Comparison of ENCODE assay signal across 17 cellular contexts in genomic region chr18:13180614-13181375, GRCh38. TPM values are rescaled to one million over a fixed set of nuclear protein-coding genes. Genes with fewer than 3 reads are reported as not detected.
DNase-seq lines count a peak whose midpoint lies in the region; ATAC-seq, FAIRE-seq and TF ChIP-seq lines count a peak whose summit lies in the region.
"Had no signal": no experiment of that assay in that cellular context is flagged by ENCODE, and none has a peak within 500 bp of the region (broad histone marks: within the 10 kb centered on the region; RNA-seq: fewer than 3 reads in every experiment).

No MANE protein-coding gene starts in this region.

- TF ChIP-seq RAD21 in HepG2 (CRISPR knock-in tag; IDR thresholded peaks at IDR 0.05) = no peak

- H3K27me3 Mint-ChIP-seq in H9 (ENCODE audit: low read depth) (peaks cover 5% of the 10 kb centered on the region), chondrocyte (ENCODE audit: low read depth) (peaks cover 2% of the 10 kb centered on the region)

- no peak overlapping the region for H3K56ac ChIP-seq in H9 (ENCODE audit: insufficient read length, low read depth, low read length)

- H3K36me3 ChIP-seq in HepG2 (replicated peaks in 1 of 2; ENCODE audit: control insufficient read depth in 1 of 2, insufficient read depth in 2 of 2, low read length in 2 of 2) (no peaks in the 10 kb centered on the region), thyroid gland (no peaks in the 10 kb centered on the region)

- TF ChIP-seq POLR2A in HepG2 (IDR thresholded peaks at IDR 0.05; ENCODE audit: insufficient read depth in 1 of 2, low read depth in 2 of 2, low read length in 2 of 2) = no peak
- TF ChIP-seq POLR2A in thyroid gland (IDR thresholded peaks at IDR 0.05) = no peak

- H3K23me2 ChIP-seq in H9 (ENCODE audit: insufficient read length, low read depth, low read length, poor library complexity, severe bottlenecking) = no peaks in the 10 kb centered on the region

- no peak overlapping the region for H3K18ac ChIP-seq in H9 (ENCODE audit: insufficient read length, low read depth, low read length)

- no peak overlapping the region for H2AK5ac ChIP-seq in H9 (ENCODE audit: insufficient read length, low read length)

- no peak overlapping the region for H4K8ac ChIP-seq in H9 (replicated peaks; ENCODE audit: insufficient read length, low read depth, low read length)

- H3K14ac ChIP-seq in H9 (ENCODE audit: insufficient read depth, low read length) = no peak overlapping the region

- DNase-seq in H9 (no peak), NCI-H146 treated with DMSO at 0.1 percent for 48 hours (lab: John Stamatoyannopoulos, UW; ENCODE audit: unreplicated experiment) (peak; percentile 25), amniotic epithelial cell (ENCODE audit: low read depth) (peak; percentile 17), HepG2 (ENCODE audit: low spot score) (no peak), thyroid gland (no peak), NCI-H2081 treated with DMSO at 0.1 percent for 48 hours (lab: John Stamatoyannopoulos, UW) (no peak), chondrocyte (ENCODE audit: low spot score) (no peak)
- DNase-seq: ACHN, AML-193, COR-L47, DMS153, NCI-H1436 treated with DMSO at 0.1 percent for 48 hours, PC-9 had no signal

- ATAC-seq in HepG2 (no peak), HG02623 (IDR thresholded peaks at IDR 0.05; ENCODE audit: unreplicated experiment) (no peak)

- H2AFZ ChIP-seq in H9 (ENCODE audit: low read length) (no peak overlapping the region), HepG2 (ENCODE audit: low read length) (no peak overlapping the region)
- H2AFZ ChIP-seq: PC-9 had no signal

- H3K36me3 Mint-ChIP-seq in H9 (ENCODE audit: insufficient read depth in 1 of 3, low read depth in 3 of 3) (peaks cover 0 to 3% (median 0%) of the 10 kb centered on the region in 3 experiments; a peak in 1 of 7 replicates), chondrocyte (ENCODE audit: low read depth) (no peaks in the 10 kb centered on the region)
- H3K36me3 Mint-ChIP-seq: CD14-positive monocyte had no signal

- peak; percentile 26 for FAIRE-seq in HepG2 (lab: Jason Lieb, UNC)
- FAIRE-seq: H54 had no signal

- no peak overlapping the region for H3K4ac ChIP-seq in H9 (ENCODE audit: low read depth, low read length)

- peaks cover 12% of the 10 kb centered on the region in 2 experiments; a peak in 2 of 5 replicates for H3K9me3 Mint-ChIP-seq in H9
- H3K9me3 Mint-ChIP-seq in chondrocyte (ENCODE audit: low read depth) = no peaks in the 10 kb centered on the region
- H3K9me3 Mint-ChIP-seq: CD14-positive monocyte had no signal

- H2BK15ac ChIP-seq in H9 (ENCODE audit: low read depth, low read length) = no peak overlapping the region

- H2BK120ac ChIP-seq in H9 (ENCODE audit: low read depth, low read length, poor library complexity, severe bottlenecking) = no peak overlapping the region

- intact Hi-C loops in HepG2 (cut with micrococcal nuclease; ENCODE audit: unreplicated experiment) = no loop called here
- intact Hi-C loops in thyroid gland (cut with DNase I) = no loop called here

- H4K20me1 ChIP-seq in H9 (ENCODE audit: control insufficient read depth, insufficient read depth, insufficient read length) (no peaks in the 10 kb centered on the region), HepG2 (ENCODE audit: insufficient read depth, low read length) (no peaks in the 10 kb centered on the region)

- H3T11ph ChIP-seq in H9 (ENCODE audit: low read length) = no peak overlapping the region

- H3K27ac ChIP-seq in H9 (ENCODE audit: insufficient read length, low read depth, low read length) (no peak overlapping the region), HepG2 (ENCODE audit: extremely low read length, insufficient read depth, low read length) (peak overlapping the region; percentile 83), thyroid gland (no peak overlapping the region)
- H3K27ac ChIP-seq: PC-9 had no signal

- H3K79me2 ChIP-seq in H9 (ENCODE audit: insufficient read depth, low read length) (no peaks in the 10 kb centered on the region), HepG2 (ENCODE audit: insufficient read depth, low read length) (no peaks in the 10 kb centered on the region)

- BruUV-seq in HepG2 (replicated peaks; lab: Mats Ljungman, UMichigan) = no TSS peak

- H3K4me1 Mint-ChIP-seq in H9 (peaks cover 24% of the 10 kb centered on the region in 2 experiments), chondrocyte (ENCODE audit: low read depth) (no peaks in the 10 kb centered on the region)
- H3K4me1 Mint-ChIP-seq: CD14-positive monocyte had no signal

- TF ChIP-seq CTCF in H9 (conservative IDR thresholded peaks at IDR 0.05) (no peak), HepG2 (CRISPR knock-in tag; IDR thresholded peaks at IDR 0.05) (no peak), thyroid gland (IDR thresholded peaks at IDR 0.05) (no peak), chondrocyte (IDR thresholded peaks at IDR 0.05) (no peak)

- CTCF ChIA-PET in HepG2 (lab: Yijun Ruan, JAX; ENCODE audit: low intra/inter-chr PET ratio, low total read pairs) = no interaction called here

- H4K91ac ChIP-seq in H9 (ENCODE audit: insufficient read length, low read depth, low read length) = no peak overlapping the region

- in situ Hi-C loops in HepG2 (cut with HindIII; ENCODE audit: extremely low pct_ligation_motif_present, low pct_unique_long_range_greater_than_20kb) = no loop called here

- no peak overlapping the region for H3K23ac ChIP-seq in H9 (ENCODE audit: insufficient read length, low read depth, low read length)

- H3K27ac Mint-ChIP-seq in H9 = peak overlapping the region; percentile 21 to 86 (median 38); a peak in 5 of 7 replicates
- H3K27ac Mint-ChIP-seq in chondrocyte (ENCODE audit: unreplicated experiment) = no peak overlapping the region
- H3K27ac Mint-ChIP-seq: CD14-positive monocyte had no signal

- no peak overlapping the region for H4K5ac ChIP-seq in H9 (ENCODE audit: insufficient read length, low read depth, low read length)

- POLR2A ChIA-PET in HepG2 (lab: Yijun Ruan, JAX) = interaction anchor here (0.8 to 2.4 kb wide), 6 partner anchors 14 to 43 kb away, joined by 3 to 13 read pairs (median 6); no protein-coding TSS in a partner anchor

- no peaks in the 10 kb centered on the region for H3K79me1 ChIP-seq in H9 (ENCODE audit: insufficient read depth, low read depth, low read length, poor library complexity, severe bottlenecking)

- TF ChIP-seq EP300 in HepG2 (IDR thresholded peaks at IDR 0.05; ENCODE audit: low read depth in 2 of 2, low read length in 2 of 2) (no peak), HepG2 (CRISPR knock-in tag; IDR thresholded peaks at IDR 0.05; ENCODE audit: borderline replicate concordance) (no peak)

- no peak overlapping the region for H2BK20ac ChIP-seq in H9 (ENCODE audit: low read depth, low read length, poor library complexity, severe bottlenecking)

- H3K4me3 Mint-ChIP-seq in H9 = no peak overlapping the region
- no peak overlapping the region for H3K4me3 Mint-ChIP-seq in chondrocyte (ENCODE audit: unreplicated experiment)
- H3K4me3 Mint-ChIP-seq: CD14-positive monocyte had no signal

- H3K4me3 ChIP-seq in HepG2 (replicated peaks in 1 of 3; ENCODE audit: insufficient read depth in 1 of 3, low read depth in 2 of 3, low read length in 3 of 3) (no peak overlapping the region), thyroid gland (replicated peaks in 1 of 3) (no peak overlapping the region)
- H3K4me3 ChIP-seq: PC-9 had no signal

- H3K4me1 ChIP-seq in H9 (ENCODE audit: insufficient read depth, low read length) = 0 out of 2 replicates have a peak, but pooled peaks cover 3% of the 10 kb centered on the region
- peaks cover 86% of the 10 kb centered on the region for H3K4me1 ChIP-seq in HepG2 (ENCODE audit: insufficient read depth, low read length)
- peaks cover 7 to 8% of the 10 kb centered on the region in 2 donors for H3K4me1 ChIP-seq in thyroid gland

- H3K9ac ChIP-seq in H9 (ENCODE audit: extremely low read depth, insufficient read length, low read length) = no peak overlapping the region
- no peak overlapping the region for H3K9ac ChIP-seq in HepG2 (ENCODE audit: insufficient read depth, low read depth, low read length)

- H3K4me2 ChIP-seq in H9 (ENCODE audit: insufficient read depth, insufficient read length, low read length) (no peak overlapping the region), HepG2 (ENCODE audit: low read depth, low read length) (peak overlapping the region; percentile 13; the same call in 1 of the 2 replicates)
- H3K4me2 ChIP-seq: PC-9 had no signal

- H3K27me3 ChIP-seq in H9 (ENCODE audit: insufficient read depth, low read length) (no peaks in the 10 kb centered on the region), HepG2 (ENCODE audit: control insufficient read depth in 1 of 2, insufficient read depth in 2 of 2, low read length in 2 of 2) (no peaks in the 10 kb centered on the region), thyroid gland (no peaks in the 10 kb centered on the region)

- no peaks in the 10 kb centered on the region for H3K9me3 ChIP-seq in H9 (ENCODE audit: control insufficient read depth, low read depth, low read length)
- H3K9me3 ChIP-seq in HepG2 (ENCODE audit: low read length) = no peaks in the 10 kb centered on the region
- no peaks in the 10 kb centered on the region for H3K9me3 ChIP-seq in thyroid gland

- no CpG with 5 or more reads among the region's 6 CpGs for WGBS in H9 (ENCODE audit: extremely low coverage, insufficient read length, low lambda C conversion rate)
- WGBS in HepG2 (ENCODE audit: low lambda C conversion rate) = 64% methylated on average over 6 of the region's 6 CpGs
- WGBS in thyroid gland, 2 donors = 59% methylated on average over 6 of the region's 6 CpGs

- H2BK12ac ChIP-seq in H9 (ENCODE audit: insufficient read length, low read depth, low read length) = no peak overlapping the region

- no peak overlapping the region for H2BK5ac ChIP-seq in H9 (ENCODE audit: insufficient read length, low read length)

RNA-seq across cellular contexts. Expression of gene LDLRAD4, which starts 37.8 kb away (rescaled TPM):
- total RNA-seq in H9 (2021) (1.8 and 3.9 TPM in 2 replicates), HepG2 (2016; rRNA removed; fragmentation: Illumina TruSeq; extraction: Trizol) (10.4 and 13.6 TPM in 2 replicates), thyroid gland (10 to 100 TPM; 23.7 to 35.7 (median 29.7) TPM), chondrocyte (78.2 to 229 TPM (median 80.5 TPM) in 3 replicates)
- 6.1 and 8.9 TPM in 2 replicates for total RNA-seq in HepG2 (2016; cell fraction: cytosol; rRNA removed; fragmentation: Illumina TruSeq; extraction: Trizol; ENCODE audit: low read depth)
- total RNA-seq in HepG2 (2016; cell fraction: insoluble cytoplasmic fraction; rRNA removed; fragmentation: Illumina TruSeq; extraction: Trizol) = 12.4 and 15.9 TPM in 2 replicates
- total RNA-seq in HepG2 (2016; cell fraction: membrane; rRNA removed; fragmentation: Illumina TruSeq; extraction: Trizol) = 11.2 and 12.8 TPM in 2 replicates
- total RNA-seq in HepG2 (2016; cell fraction: nucleus; rRNA removed; fragmentation: Illumina TruSeq; extraction: Trizol) = 18.3 and 32.5 TPM in 2 replicates
- polyA plus RNA-seq in HepG2 (2011; rRNA removed) = 11.8 and 20.9 TPM in 2 replicates
- polyA plus RNA-seq in HepG2 (2011; cell fraction: cytosol; rRNA removed) = 7.9 and 14.0 TPM in 2 replicates
- 35.4 and 60.5 TPM in 2 replicates for polyA plus RNA-seq in HepG2 (2011; cell fraction: nucleus; rRNA removed)
- 7.9 and 15.6 TPM in 2 replicates for polyA plus RNA-seq in HepG2 (2012)
- polyA plus RNA-seq in HepG2 (2016; cell fraction: cytosol; fragmentation: Illumina TruSeq; extraction: Trizol; ENCODE audit: low read depth) = 9.0 and 9.7 TPM in 2 replicates
- 12.7 and 13.9 TPM in 2 replicates for polyA plus RNA-seq in HepG2 (2016; cell fraction: insoluble cytoplasmic fraction; fragmentation: Illumina TruSeq; extraction: Trizol; ENCODE audit: low read depth)
- polyA plus RNA-seq in HepG2 (2016; cell fraction: membrane; fragmentation: Illumina TruSeq; extraction: Trizol; ENCODE audit: low read depth) = 12.9 and 14.9 TPM in 2 replicates
- polyA plus RNA-seq in HepG2 (2016; cell fraction: nucleus; fragmentation: Illumina TruSeq; extraction: Trizol; ENCODE audit: insufficient read depth, low read depth) = 20.5 and 30.2 TPM in 2 replicates
- polyA minus RNA-seq in HepG2 (2011; rRNA and poly(A)+ RNA removed; ENCODE audit: low replicate concordance) = 0.19 and 17.1 TPM in 2 replicates
- 5.8 and 10.2 TPM in 2 replicates for polyA minus RNA-seq in HepG2 (2011; cell fraction: cytosol; rRNA and poly(A)+ RNA removed)
- polyA minus RNA-seq in HepG2 (2011; cell fraction: nucleus; rRNA and poly(A)+ RNA removed) = 34.9 and 52.0 TPM in 2 replicates
- total RNA-seq: NCI-H460 had no signal

Comparison
In these comparisons a context has a peak if more than half of its experiments do, and no peak if none do; other contexts are left out.
1. DNase-seq: peak in NCI-H146 treated with DMSO at 0.1 percent for 48 hours (single experiment) and amniotic epithelial cell (single experiment); none in H9 (single experiment), HepG2 (single experiment), thyroid gland (0 of 2), NCI-H2081 treated with DMSO at 0.1 percent for 48 hours (single experiment) and chondrocyte (single experiment).